ENCODE assay signal across 8 cellular contexts in the genomic region with DNA sequence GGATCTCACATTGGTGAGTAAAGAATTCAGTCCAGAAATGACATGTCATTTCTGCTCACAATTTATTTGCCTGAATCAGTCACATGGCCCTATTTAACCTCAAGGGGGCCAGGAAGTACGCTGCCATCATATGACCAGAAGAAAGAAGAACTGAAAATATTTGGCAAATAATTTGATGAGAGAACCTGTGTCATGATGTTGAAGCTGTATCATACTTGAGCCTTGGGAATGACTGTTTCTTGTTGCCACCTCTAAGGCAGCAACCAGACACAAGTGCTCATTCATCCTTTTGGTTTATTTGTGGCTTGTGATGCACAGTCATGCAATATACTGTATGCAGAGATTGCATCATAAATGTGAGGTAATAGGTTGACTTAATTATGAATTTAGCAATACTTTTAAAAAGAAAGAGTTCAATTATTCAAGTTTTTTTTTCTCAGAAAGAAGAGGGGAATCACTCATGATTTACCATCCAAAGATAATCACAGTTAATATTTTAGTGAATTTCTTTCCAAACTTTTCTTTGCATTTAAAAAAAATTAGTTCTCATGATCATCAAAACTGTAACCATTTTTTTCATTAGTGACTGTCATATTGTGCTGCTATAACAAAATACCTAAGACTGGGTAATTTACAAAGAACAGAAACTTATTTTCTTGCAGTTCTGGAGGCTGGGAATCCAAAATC. TPM values are rescaled to one million over a fixed set of nuclear protein-coding genes. Genes with fewer than 3 reads are reported as not detected.
DNase-seq lines count a peak whose midpoint lies in the region; ATAC-seq and TF ChIP-seq lines count a peak whose summit lies in the region.

No MANE protein-coding gene starts in this region.

- H3K4me3 ChIP-seq in gastroesophageal sphincter, result no peak overlapping the region

- peak; percentile 86 for ATAC-seq in GM18505 (IDR thresholded peaks at IDR 0.05; ENCODE audit: unreplicated experiment)
- ATAC-seq in HG02571 (IDR thresholded peaks at IDR 0.05; ENCODE audit: unreplicated experiment), result peak; percentile 54
- peak; percentile 51 for ATAC-seq in gastroesophageal sphincter

- no peak overlapping the region for H3K27ac ChIP-seq in gastroesophageal sphincter

- no peaks in the 10 kb centered on the region for H3K4me1 ChIP-seq in gastroesophageal sphincter

- TF ChIP-seq EP300 in gastroesophageal sphincter (IDR thresholded peaks at IDR 0.05), result no peak

- peaks cover 0 to 9% (median 0%) of the 10 kb centered on the region in 3 donors for H3K9me3 ChIP-seq in gastroesophageal sphincter

- peaks cover 11% of the 10 kb centered on the region for H3K27me3 ChIP-seq in gastroesophageal sphincter

- TF ChIP-seq POLR2A in GM18505 (IDR thresholded peaks at IDR 0.05; ENCODE audit: borderline replicate concordance, extremely low read depth, insufficient read depth, insufficient read length), result no peak
- TF ChIP-seq POLR2A in gastroesophageal sphincter (IDR thresholded peaks at IDR 0.05), result no peak

- no peaks in the 10 kb centered on the region for H3K36me3 ChIP-seq in gastroesophageal sphincter

- TF ChIP-seq CTCF in gastroesophageal sphincter (IDR thresholded peaks at IDR 0.05), result no peak

- 57% methylated on average over 1 of the region's 1 CpG; no CpG with 5 or more reads in 1 of the 2 donors for WGBS in gastroesophageal sphincter (ENCODE audit: low coverage in 1 of 2), 2 donors

- DNase-seq in NOMO-1 (lab: John Stamatoyannopoulos, UW; ENCODE audit: unreplicated experiment in 2 of 2) (peak; percentile 82 to 94), glomerular visceral epithelial cell (ENCODE audit: extremely low spot score) (no peak), HT-29 (ENCODE audit: low spot score) (no peak), NCI-H2227 (lab: John Stamatoyannopoulos, UW; ENCODE audit: unreplicated experiment) (no peak)
- DNase-seq in activated CD8-positive, alpha-beta memory T cell treated with anti-CD3 and anti-CD28 coated beads, Interleukin-2, amount 50 U/mL, for 4 hours, result no peak

RNA-seq across cellular contexts. Expression of a gene that starts 8.2 kb away (rescaled TPM):
- total RNA-seq in gastroesophageal sphincter, result 10 to 100 TPM; 23.6 to 33.8 (median 26.9) TPM
- total RNA-seq in HT-29 (2014; rRNA removed; shearing (Covaris generic)), result 4.5 and 4.9 TPM in 2 replicates

Comparison
In these comparisons a context has a peak if more than half of its experiments do, and no peak if none do; other contexts are left out.
1. DNase-seq: peak in NOMO-1 (2 of 2); none in glomerular visceral epithelial cell (single experiment), HT-29 (single experiment), NCI-H2227 (single experiment) and activated CD8-positive, alpha-beta memory T cell treated with anti-CD3 and anti-CD28 coated beads, Interleukin-2, amount 50 U/mL, for 4 hours (single experiment).
2. Peak in every context shown above with its lines, with median percentiles within 50 percentile points of each other: ATAC-seq.